Comparison of ENCODE assay signal across 8 cellular contexts in genomic region chr19:58386576-58387337, GRCh38. TPM values are rescaled to one million over a fixed set of nuclear protein-coding genes. Genes with fewer than 3 reads are reported as not detected.
DNase-seq lines count a peak whose midpoint lies in the region; ATAC-seq, FAIRE-seq and TF ChIP-seq lines count a peak whose summit lies in the region.

Gene RPS5, plus strand, starts transcription at chr19:58387269. Its CDS starts 869 bp downstream, at chr19:58388138.

- peak within 1 kb of the TSS; percentile 46; the same call in 1 of the 2 replicates for H2BK15ac ChIP-seq in H1 (ENCODE audit: low read length)

- H2BK12ac ChIP-seq in H1 (ENCODE audit: low read depth, low read length), result no peak within 1 kb of the TSS

- peaks cover 10 to 13% of the 10 kb centered on the region in 2 experiments for H4K20me1 ChIP-seq in H1 (replicated peaks in 1 of 2; ENCODE audit: control insufficient read depth in 1 of 2, insufficient read depth in 2 of 2, low read length in 2 of 2)

- H2BK5ac ChIP-seq in H1 (ENCODE audit: low read depth, low read length), result peak within 1 kb of the TSS; percentile 97

- H3K27ac Mint-ChIP-seq in memory B cell, result peak within 1 kb of the TSS; percentile 89

- peak within 1 kb of the TSS; percentile 95 for H3K18ac ChIP-seq in H1 (ENCODE audit: extremely low read depth, low read length)

- H3K9me3 ChIP-seq in H1 (ENCODE audit: insufficient read depth in 2 of 2, low read depth in 1 of 2, low read length in 1 of 2), result no peaks in the 10 kb centered on the region

- peak within 1 kb of the TSS; percentile 79; the same call in 1 of the 2 replicates for H2AK5ac ChIP-seq in H1 (ENCODE audit: low read depth, low read length)

- POLR2A ChIA-PET in H1 (lab: Charles Lee; ENCODE audit: partially characterized antibody), result interaction anchor here (0.6 to 5.8 kb wide), 13 partner anchors 9 to 168 kb away, joined by 3 to 78 read pairs (median 6); partner anchors contain the start of genes CHMP2A, RNF225, ZBTB45 and ZNF497

- H3K9ac ChIP-seq in H1 (replicated peaks in 1 of 4; ENCODE audit: extremely low read depth in 1 of 4, low read depth in 3 of 4, low read length in 3 of 4), result peak within 1 kb of the TSS; percentile 89 to 95 (median 92)

- no peaks in the 10 kb centered on the region for H3K27me3 ChIP-seq in H1 (replicated peaks in 1 of 4; ENCODE audit: control insufficient read depth in 3 of 4, extremely low read depth in 1 of 4, insufficient read depth in 3 of 4, low read length in 3 of 4)

- FAIRE-seq in H1 (lab: Jason Lieb, UNC), result peak; percentile 91

- peak within 1 kb of the TSS; percentile 95 to 99 for H3K4me2 ChIP-seq in H1 (ENCODE audit: insufficient read depth in 1 of 2, low read depth in 2 of 2, low read length in 2 of 2)

- H3K4me1 ChIP-seq in H1 (replicated peaks in 1 of 4; ENCODE audit: control insufficient read depth in 3 of 4, insufficient read depth in 4 of 4, low read length in 3 of 4), result peaks cover 0 to 15% (median 9%) of the 10 kb centered on the region in 4 experiments; a peak in 6 of 7 replicates

- peaks cover 19% of the 10 kb centered on the region for H3K23me2 ChIP-seq in H1 (ENCODE audit: low read depth, low read length)

- H4K8ac ChIP-seq in H1 (ENCODE audit: extremely low read depth, insufficient read depth, low read length), result peak within 1 kb of the TSS; percentile 99

- peaks cover 12% of the 10 kb centered on the region for H3K36me3 Mint-ChIP-seq in memory B cell

- no peak for TF ChIP-seq EP300 in H1 (IDR thresholded peaks at IDR 0.05; ENCODE audit: borderline replicate concordance in 1 of 2, low read depth in 2 of 2, low read length in 2 of 2)

- H2BK120ac ChIP-seq in H1 (replicated peaks; ENCODE audit: low read depth, low read length), result peak within 1 kb of the TSS; percentile 86

- peak within 1 kb of the TSS; percentile 99 for H4K91ac ChIP-seq in H1 (replicated peaks; ENCODE audit: insufficient read length, low read length)

- peak within 1 kb of the TSS; percentile 94 for H3K27ac ChIP-seq in H1 (ENCODE audit: low read depth, low read length)

- DNase-seq in COLO668 (lab: John Stamatoyannopoulos, UW; ENCODE audit: unreplicated experiment) (peak; percentile 97), HT1080 (ENCODE audit: low read depth) (peak; percentile 98), NOMO-1 treated with DMSO at 0.1 percent for 48 hours (lab: John Stamatoyannopoulos, UW; ENCODE audit: unreplicated experiment) (peak; percentile 98), H1 (ENCODE audit: low read depth in 1 of 2, low spot score in 2 of 2) (peak; percentile 93 to 95), memory B cell (ENCODE audit: low spot score in 2 of 2) (peak; percentile 79 to 93)
- peak; percentile 92 to 95 for DNase-seq in activated CD8-positive, alpha-beta memory T cell treated with anti-CD3 and anti-CD28 coated beads for 4 hours (ENCODE audit: low read depth in 2 of 2)
- DNase-seq in stimulated activated CD8-positive, alpha-beta memory T cell treated with anti-CD3 and anti-CD28 coated beads, Interleukin-12 subunit alpha, Interleukin-12 subunit beta, amount 100 ng/mL, for 24 hours (ENCODE audit: extremely low read depth), result peak; percentile 84

- H3K14ac ChIP-seq in H1 (ENCODE audit: insufficient read length), result peak within 1 kb of the TSS; percentile 66

- H3K4ac ChIP-seq in H1 (replicated peaks; ENCODE audit: insufficient read length, low read depth, low read length), result peak within 1 kb of the TSS; percentile 99

- peaks cover 4% of the 10 kb centered on the region; the same call in 1 of the 2 replicates for H3K79me1 ChIP-seq in H1 (ENCODE audit: low read depth, low read length)

- no peaks in the 10 kb centered on the region for H3K9me3 Mint-ChIP-seq in memory B cell

- H3K23ac ChIP-seq in H1 (ENCODE audit: insufficient read length), result no peak within 1 kb of the TSS

- no peak for TF ChIP-seq CTCF in H1 (IDR thresholded peaks at IDR 0.05; ENCODE audit: control extremely low read depth in 1 of 3, insufficient read depth in 1 of 3, low read depth in 1 of 3, low read length in 3 of 3)

- H3K4me3 Mint-ChIP-seq in memory B cell, result peak within 1 kb of the TSS; percentile 92

- peaks cover 6 to 40% of the 10 kb centered on the region in 2 experiments for H3K79me2 ChIP-seq in H1 (ENCODE audit: control insufficient read depth in 1 of 2, insufficient read depth in 2 of 2, low read length in 2 of 2)

- peaks cover 7 to 31% (median 23%) of the 10 kb centered on the region in 4 experiments for H3K36me3 ChIP-seq in H1 (ENCODE audit: control insufficient read depth in 2 of 4, insufficient read depth in 4 of 4, low read length in 3 of 4)

- H3K4me1 Mint-ChIP-seq in memory B cell, result peaks cover 21% of the 10 kb centered on the region

- H2BK20ac ChIP-seq in H1 (ENCODE audit: low read length), result no peak within 1 kb of the TSS

- peak within 1 kb of the TSS; percentile 99 for H3K56ac ChIP-seq in H1 (replicated peaks; ENCODE audit: insufficient read length, low read depth, low read length)

- H3K4me3 ChIP-seq in H1 (ENCODE audit: extremely low read depth in 1 of 4, insufficient read depth in 2 of 4, low read depth in 3 of 4, low read length in 4 of 4), result peak within 1 kb of the TSS; percentile 82 to 99 (median 92)

- no peak within 1 kb of the TSS; the same call in 1 of the 2 replicates for H2AFZ ChIP-seq in H1 (ENCODE audit: low read length)

- TF ChIP-seq RAD21 in H1 (IDR thresholded peaks at IDR 0.05 in 1 of 2, conservative IDR thresholded peaks at IDR 0.05 in 1 of 2; ENCODE audit: low read depth in 2 of 2, low read length in 2 of 2), result no peak; a peak in 1 of 4 replicates

- 1% methylated on average over 52 of the region's 64 CpGs; no CpG with 5 or more reads in 1 of the 2 experiments for WGBS in H1 (ENCODE audit: extremely low coverage in 1 of 2, insufficient coverage in 1 of 2, insufficient read length in 1 of 2, insufficient replicate concordance in 2 of 2, low coverage in 1 of 2, low lambda C conversion rate in 2 of 2, missing lambda C conversion rate in 1 of 2), 2 experiments

- CTCF ChIA-PET in H1 (lab: Charles Lee; ENCODE audit: partially characterized antibody), result no interaction called here

- ATAC-seq in GM21360 (IDR thresholded peaks at IDR 0.05; ENCODE audit: unreplicated experiment) (peak; percentile 71), memory B cell (ENCODE audit: low read depth) (peak; percentile 85)

- H4K5ac ChIP-seq in H1 (ENCODE audit: insufficient read length, low read depth, low read length), result peak within 1 kb of the TSS; percentile 100

- no peaks in the 10 kb centered on the region for H3K27me3 Mint-ChIP-seq in memory B cell

- peak; percentile 53 to 93 for TF ChIP-seq POLR2A in H1 (IDR thresholded peaks at IDR 0.05; ENCODE audit: control extremely low read depth in 1 of 2, low read depth in 2 of 2, low read length in 2 of 2)

TF ChIP-seq in H1, 55 proteins besides CTCF, POLR2A, EP300 and RAD21 (continues in another document):
- no peak for TF ChIP-seq ZNF274 (IDR thresholded peaks at IDR 0.05; ENCODE audit: borderline replicate concordance, extremely low read depth, low read length)
- TF ChIP-seq EGR1 (IDR thresholded peaks at IDR 0.05; ENCODE audit: borderline replicate concordance, low read depth, low read length), result 0 out of 2 replicates have a peak, but pooled peaks have one; percentile 4
- TF ChIP-seq EZH2 (IDR thresholded peaks at IDR 0.05; ENCODE audit: low read depth, low read length, severe bottlenecking), result no peak
- no peak for TF ChIP-seq TCF12 (IDR thresholded peaks at IDR 0.05; ENCODE audit: low read depth, low read length)
- no peak for TF ChIP-seq MAFK (IDR thresholded peaks at IDR 0.05; ENCODE audit: low read depth, low read length)
- peak; percentile 67 for TF ChIP-seq CHD2 (IDR thresholded peaks at IDR 0.05; ENCODE audit: low read length)
- no peak for TF ChIP-seq SIRT6 (IDR thresholded peaks at IDR 0.05; ENCODE audit: low read length)
- no peak for TF ChIP-seq BCL11A (IDR thresholded peaks at IDR 0.05; ENCODE audit: low read depth in 2 of 2, low read length in 2 of 2)
- peak; percentile 85 for TF ChIP-seq POLR2AphosphoS5 (IDR thresholded peaks at IDR 0.05; ENCODE audit: low read depth, low read length)

RNA-seq across cellular contexts. Expression of gene RPS5, which starts in this region (rescaled TPM):
- total RNA-seq in HT1080 (2014; rRNA removed; shearing (Covaris generic)), result 3,183 and 4,090 TPM in 2 replicates
- 3,308 and 3,508 TPM in 2 replicates for polyA plus RNA-seq in HT1080 (2015; cell fraction: cytosol; rRNA removed)
- polyA plus RNA-seq in HT1080 (2015; cell fraction: nucleus; rRNA removed), result 1,320 and 1,466 TPM in 2 replicates
- total RNA-seq in H1 (2021; fragmentation: NEBNext Ultra II Directional; extraction: Animal tissue kit (Norgen Biotek cat#: 25700)), result 1,554 and 1,557 TPM in 2 replicates
- polyA plus RNA-seq in H1 (2011; rRNA removed), result 5,731 and 5,910 TPM in 2 replicates
- 4,964 TPM for polyA plus RNA-seq in H1 (2011; cell fraction: cytosol; rRNA removed)
- 4,758 TPM for polyA plus RNA-seq in H1 (2011; cell fraction: nucleus; rRNA removed)
- 1,384 to 2,769 TPM (median 2,624 TPM) in 4 replicates for polyA plus RNA-seq in H1 (2012, experiment 1 of 2)
- 4,606 TPM for polyA plus RNA-seq in H1 (2012, experiment 2 of 2)
- polyA plus RNA-seq in H1 (2013, experiment 1 of 2), result 1,774 TPM
- 1,569 TPM for polyA plus RNA-seq in H1 (2013, experiment 2 of 2)
- polyA minus RNA-seq in H1 (2011; rRNA and poly(A)+ RNA removed), result 2,194 and 2,867 TPM in 2 replicates
- 1,050 TPM for polyA minus RNA-seq in H1 (2011; cell fraction: cytosol; rRNA and poly(A)+ RNA removed)
- polyA minus RNA-seq in H1 (2011; cell fraction: nucleus; rRNA and poly(A)+ RNA removed), result 966 TPM

Comparison
In these comparisons a context has a peak if more than half of its experiments do, and no peak if none do; other contexts are left out.
1. Peak in every context shown above with its lines: DNase-seq, ATAC-seq, H3K4me3 ChIP-seq and H3K27ac ChIP-seq.